ENCODE assay signal across 8 cellular contexts in the genomic region with DNA sequence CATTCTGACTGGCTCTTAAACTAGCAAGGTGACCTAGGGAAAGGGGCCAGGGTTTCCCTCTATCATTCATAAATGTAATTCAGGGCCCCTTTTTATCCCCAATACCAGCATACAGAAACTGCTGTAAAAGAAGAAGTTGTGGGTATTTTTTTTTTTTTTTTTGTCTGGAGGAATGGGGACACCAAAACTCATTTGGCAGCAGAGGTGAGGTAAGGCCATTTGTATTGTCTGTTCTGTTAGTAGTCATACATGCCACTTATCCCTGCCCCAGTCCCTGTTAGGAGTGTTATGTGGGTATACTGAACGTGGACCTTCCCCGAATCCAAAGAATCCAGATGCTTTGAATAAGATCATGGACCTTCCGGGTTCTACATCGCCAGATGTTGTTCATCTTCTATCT. TPM values are rescaled to one million over a fixed set of nuclear protein-coding genes. Genes with fewer than 3 reads are reported as not detected.
DNase-seq lines count a peak whose midpoint lies in the region; ATAC-seq and TF ChIP-seq lines count a peak whose summit lies in the region.

No MANE protein-coding gene starts in this region.

- H3K9me3 ChIP-seq in psoas muscle = no peaks in the 10 kb centered on the region

- no peaks in the 10 kb centered on the region for H3K27me3 ChIP-seq in psoas muscle (ENCODE audit: insufficient read depth in 3 of 3, low read length in 2 of 3)

- ATAC-seq in psoas muscle (no peak), GM19397 (IDR thresholded peaks at IDR 0.05; ENCODE audit: unreplicated experiment) (no peak), GM21619 (IDR thresholded peaks at IDR 0.05; ENCODE audit: unreplicated experiment) (no peak)

- peak; percentile 54 for DNase-seq in OCI-M1 (lab: John Stamatoyannopoulos, UW)
- no peak for DNase-seq in epithelial cell of esophagus (ENCODE audit: low read depth)
- no peak for DNase-seq in psoas muscle
- DNase-seq in NCI-H1092 (lab: John Stamatoyannopoulos, UW) = no peak
- no peak for DNase-seq in stimulated activated CD4-positive, alpha-beta T cell treated with anti-CD3 and anti-CD28 coated beads, Interleukin-15, amount 100 ng/mL, for 24 hours

- H3K4me1 ChIP-seq in psoas muscle = peaks cover 75% of the 10 kb centered on the region

- peak overlapping the region; percentile 98 for H3K27ac ChIP-seq in psoas muscle

- 45 to 53% (median 49%) methylated on average over 4 of the region's 4 CpGs for WGBS in psoas muscle, 3 donors

- H3K4me3 ChIP-seq in GM12875 (ENCODE audit: low read depth, low read length) = peak overlapping the region; percentile 70
- H3K4me3 ChIP-seq in epithelial cell of esophagus (ENCODE audit: low read length) = peak overlapping the region; percentile 95
- peak overlapping the region; percentile 85 for H3K4me3 ChIP-seq in psoas muscle

- TF ChIP-seq CTCF in GM12875 (IDR thresholded peaks at IDR 0.05; ENCODE audit: borderline replicate concordance, insufficient read depth, low read depth, low read length) (no peak), epithelial cell of esophagus (IDR thresholded peaks at IDR 0.05; ENCODE audit: insufficient read depth, low read depth, low read length, missing control alignments) (no peak), psoas muscle (IDR thresholded peaks at IDR 0.05) (no peak)

- no peaks in the 10 kb centered on the region for H3K36me3 ChIP-seq in psoas muscle (ENCODE audit: insufficient read depth in 1 of 2, low read depth in 1 of 2)

- intact Hi-C loops in psoas muscle (cut with DNase I) = loop anchor here (5.0 kb wide), 4 partner anchors 35 to 190 kb away; partner anchors contain the start of genes FARP2 (in 1 of the 2) and STK25 (in 1 of the 2)

RNA-seq across cellular contexts. Expression of gene SEPTIN2, which starts 1.7 kb away (rescaled TPM):
- total RNA-seq in psoas muscle = 100 to 1,000 TPM in 3 of 4 donors, 10 to 100 TPM in 1; 86.4 to 161 (median 126) TPM
- polyA plus RNA-seq in psoas muscle = 100 to 1,000 TPM in 1 of 3 donors, 10 to 100 TPM in 2; 68.8 to 122 (median 90.0) TPM

RNA-seq across cellular contexts. Expression of gene HDLBP, which starts 1.9 kb away (rescaled TPM):
- 100 to 1,000 TPM; 349 to 526 (median 469) TPM for total RNA-seq in psoas muscle
- polyA plus RNA-seq in psoas muscle = 100 to 1,000 TPM; 264 to 421 (median 283) TPM

RNA-seq across cellular contexts. Expression of gene FARP2, which starts 38.7 kb away (rescaled TPM):
- total RNA-seq in psoas muscle = 10 to 100 TPM; 17.4 to 18.4 (median 17.7) TPM
- 1 to 10 TPM; 5.8 to 8.4 (median 6.0) TPM for polyA plus RNA-seq in psoas muscle
